ENCODE assay signal across 26 cellular contexts in the genomic region with DNA sequence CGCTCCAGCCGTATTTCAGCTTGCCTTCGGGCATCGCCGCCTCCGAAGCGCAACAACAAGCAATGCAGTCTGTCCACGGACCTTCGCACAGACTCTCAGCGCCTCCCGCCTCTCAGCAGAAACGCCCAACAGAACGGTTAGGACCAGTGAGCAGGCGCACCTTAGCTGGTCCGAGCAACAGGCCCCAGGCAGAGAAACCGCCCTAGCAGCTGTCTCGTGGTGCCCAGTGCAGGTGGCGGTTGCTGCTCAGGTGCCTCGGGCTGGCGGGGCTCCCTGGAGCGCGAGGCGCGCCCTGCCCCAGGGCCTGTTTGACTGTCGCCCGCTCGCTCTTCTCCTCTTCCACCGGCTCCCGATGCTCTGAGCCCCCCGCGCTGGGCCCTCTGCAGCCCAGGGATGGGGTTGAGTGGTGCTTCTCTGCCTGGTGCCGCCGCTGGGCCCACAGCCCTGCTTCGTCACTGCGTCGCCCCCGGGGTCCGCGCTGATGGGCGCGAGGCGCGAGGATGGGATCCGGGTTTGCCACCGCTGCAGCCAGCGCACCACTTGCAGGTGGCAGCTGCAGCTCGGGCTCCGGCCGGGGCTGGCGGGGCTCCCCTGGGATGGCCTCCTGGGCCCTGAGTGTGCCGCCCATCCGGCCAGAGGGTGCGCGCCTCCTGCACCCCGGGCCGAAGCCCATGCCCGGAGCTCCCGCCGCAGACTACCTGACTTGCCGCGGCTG.
DNase-seq lines count a peak whose midpoint lies in the region; ATAC-seq and TF ChIP-seq lines count a peak whose summit lies in the region.
"Had no signal": no experiment of that assay in that cellular context is flagged by ENCODE, and none has a peak within 500 bp of the region (broad histone marks: within the 10 kb centered on the region; RNA-seq: fewer than 3 reads in every experiment).

No MANE protein-coding gene starts in this region.

- H3K27me3 ChIP-seq in ascending aorta (no peaks in the 10 kb centered on the region), kidney epithelial cell (ENCODE audit: control insufficient read depth, insufficient read depth, low read length) (peaks cover 12% of the 10 kb centered on the region), sigmoid colon (peaks cover 0 to 4% (median 0%) of the 10 kb centered on the region in 3 donors)
- H3K27me3 ChIP-seq: ovary had no signal

- peaks cover 0 to 5% of the 10 kb centered on the region in 2 donors for H3K36me3 Mint-ChIP-seq in activated naive CD4-positive, alpha-beta T cell treated with anti-CD3 and anti-CD28 coated beads, Interleukin-2, amount 50 U/mL, for 72 hours
- H3K36me3 Mint-ChIP-seq: activated CD4-positive, alpha-beta memory T cell treated with anti-CD3 and anti-CD28 coated beads for 36 hours; stimulated activated naive B cell treated with anti-CD40 and anti-IgM and Interleukin-4, amounts not matched to agents 10 μg/mL and 1 μg/mL and 100 μg/mL, for 72 hours had no signal

- POLR2A ChIA-PET in AG04449 (lab: Yijun Ruan, JAX) = no interaction called here

- intact Hi-C loops in ascending aorta (cut with DNase I) = no loop called here
- intact Hi-C loops in sigmoid colon (cut with DNase I) = no loop called here

- H3K9me3 ChIP-seq in ascending aorta (no peaks in the 10 kb centered on the region), sigmoid colon (no peaks in the 10 kb centered on the region)
- H3K9me3 ChIP-seq: A549, ovary had no signal

- TF ChIP-seq EP300 in sigmoid colon (IDR thresholded peaks at IDR 0.05) = no peak

- WGBS in sigmoid colon, 2 donors = 79 to 90% methylated on average over 61 of the region's 61 CpGs

- no peak for TF ChIP-seq CTCF in AG04449 (IDR thresholded peaks at IDR 0.05; ENCODE audit: insufficient read depth, low read length, missing control alignments)
- TF ChIP-seq CTCF in ascending aorta (IDR thresholded peaks at IDR 0.05) = no peak
- no peak for TF ChIP-seq CTCF in kidney epithelial cell (IDR thresholded peaks at IDR 0.05; ENCODE audit: insufficient read depth, low read length, poor library complexity, severe bottlenecking)
- no peak for TF ChIP-seq CTCF in sigmoid colon (IDR thresholded peaks at IDR 0.05)

- CTCF ChIA-PET in AG04449 (lab: Yijun Ruan, JAX) = no interaction called here

- H3K4me3 ChIP-seq in AG04449 (ENCODE audit: low read depth, low read length) (peak overlapping the region; percentile 29), ascending aorta (peak overlapping the region; percentile 18 to 63), kidney epithelial cell (ENCODE audit: low read depth, low read length) (peak overlapping the region; percentile 22), sigmoid colon (peak overlapping the region; percentile 7 to 43 (median 30))
- H3K4me3 ChIP-seq: A549, lung, ovary had no signal

- H3K27ac ChIP-seq in ascending aorta = no peak overlapping the region
- H3K27ac ChIP-seq in sigmoid colon = no peak overlapping the region
- H3K27ac ChIP-seq: A549, KMS-11, ovary had no signal

- no peak overlapping the region for H3K27ac Mint-ChIP-seq in activated naive CD4-positive, alpha-beta T cell treated with anti-CD3 and anti-CD28 coated beads, Interleukin-2, amount 50 U/mL, for 72 hours
- H3K27ac Mint-ChIP-seq: activated CD4-positive, alpha-beta memory T cell treated with anti-CD3 and anti-CD28 coated beads for 36 hours; H9; immature natural killer cell; stimulated activated naive B cell treated with anti-CD40 and anti-IgM and Interleukin-4, amounts not matched to agents 10 μg/mL and 1 μg/mL and 100 μg/mL, for 72 hours; type B pancreatic cell had no signal

- ATAC-seq in stimulated activated naive CD8-positive, alpha-beta T cell treated with anti-CD3 and anti-CD28 coated beads, Interleukin-15, Interleukin-2, amounts not matched to agents 100 U/mL and 50 U/mL, for 24 hours = no peak
- ATAC-seq in HG03565 (IDR thresholded peaks at IDR 0.05; ENCODE audit: unreplicated experiment) (no peak), GM21390 (IDR thresholded peaks at IDR 0.05; ENCODE audit: unreplicated experiment) (no peak)
- no peak for ATAC-seq in activated naive CD4-positive, alpha-beta T cell treated with anti-CD3 and anti-CD28 coated beads, Interleukin-2, amount 50 U/mL, for 72 hours
- ATAC-seq: A549; stimulated activated naive B cell treated with anti-CD40 and anti-IgM and Interleukin-4, amounts not matched to agents 10 μg/mL and 1 μg/mL and 100 μg/mL, for 72 hours had no signal

- H3K36me3 ChIP-seq in ascending aorta (no peaks in the 10 kb centered on the region), kidney epithelial cell (ENCODE audit: control insufficient read depth, insufficient read depth, low read length) (no peaks in the 10 kb centered on the region), sigmoid colon (no peaks in the 10 kb centered on the region)
- H3K36me3 ChIP-seq: ovary had no signal

- no peak for TF ChIP-seq POLR2A in sigmoid colon (IDR thresholded peaks at IDR 0.05)

- H3K4me1 ChIP-seq in ascending aorta (no peaks in the 10 kb centered on the region), sigmoid colon (peaks cover 0 to 8% (median 0%) of the 10 kb centered on the region in 4 donors)
- H3K4me1 ChIP-seq: A549 had no signal

- DNase-seq in AG04449 (ENCODE audit: low read depth, low spot score) (no peak), ascending aorta (ENCODE audit: low spot score in 2 of 2) (no peak), kidney epithelial cell (ENCODE audit: low read depth) (no peak), sigmoid colon (no peak)
- DNase-seq in stimulated activated naive CD8-positive, alpha-beta T cell treated with anti-CD3 and anti-CD28 coated beads, Interleukin-15, Interleukin-2, amounts not matched to agents 100 U/mL and 50 U/mL, for 24 hours = no peak
- no peak for DNase-seq in activated naive CD4-positive, alpha-beta T cell treated with anti-CD3 and anti-CD28 coated beads, Interleukin-2, amount 50 U/mL, for 72 hours (ENCODE audit: low spot score in 2 of 2)
- DNase-seq: activated CD4-positive, alpha-beta memory T cell treated with anti-CD3 and anti-CD28 coated beads for 36 hours; activated CD4-positive, CD25-positive, alpha-beta regulatory T cell; activated naive CD4-positive, alpha-beta T cell; activated T-cell treated with anti-CD3 and anti-CD28 coated beads for 4 hours; DMS 273 treated with DMSO at 0.1 percent for 48 hours; GDM1; H9; immature natural killer cell; MV-4-11; NCI-H1694; NCI-H748 treated with DMSO at 0.1 percent for 48 hours; ovary; stimulated activated CD4-positive, alpha-beta T cell treated with anti-CD3 and anti-CD28 coated beads, Interleukin-1b, Interleukin-23, amount 100 ng/mL, for 48 hours; stimulated activated naive B cell treated with anti-CD40 and anti-IgM and Interleukin-4, amounts not matched to agents 10 μg/mL and 1 μg/mL and 100 μg/mL, for 72 hours had no signal

- H3K9me3 Mint-ChIP-seq in activated naive CD4-positive, alpha-beta T cell treated with anti-CD3 and anti-CD28 coated beads, Interleukin-2, amount 50 U/mL, for 72 hours = peaks cover 3 to 4% of the 10 kb centered on the region in 2 donors
- H3K9me3 Mint-ChIP-seq: activated CD4-positive, alpha-beta memory T cell treated with anti-CD3 and anti-CD28 coated beads for 36 hours; type B pancreatic cell had no signal
